ENCODE assay signal across 1 cellular context in the genomic region with DNA sequence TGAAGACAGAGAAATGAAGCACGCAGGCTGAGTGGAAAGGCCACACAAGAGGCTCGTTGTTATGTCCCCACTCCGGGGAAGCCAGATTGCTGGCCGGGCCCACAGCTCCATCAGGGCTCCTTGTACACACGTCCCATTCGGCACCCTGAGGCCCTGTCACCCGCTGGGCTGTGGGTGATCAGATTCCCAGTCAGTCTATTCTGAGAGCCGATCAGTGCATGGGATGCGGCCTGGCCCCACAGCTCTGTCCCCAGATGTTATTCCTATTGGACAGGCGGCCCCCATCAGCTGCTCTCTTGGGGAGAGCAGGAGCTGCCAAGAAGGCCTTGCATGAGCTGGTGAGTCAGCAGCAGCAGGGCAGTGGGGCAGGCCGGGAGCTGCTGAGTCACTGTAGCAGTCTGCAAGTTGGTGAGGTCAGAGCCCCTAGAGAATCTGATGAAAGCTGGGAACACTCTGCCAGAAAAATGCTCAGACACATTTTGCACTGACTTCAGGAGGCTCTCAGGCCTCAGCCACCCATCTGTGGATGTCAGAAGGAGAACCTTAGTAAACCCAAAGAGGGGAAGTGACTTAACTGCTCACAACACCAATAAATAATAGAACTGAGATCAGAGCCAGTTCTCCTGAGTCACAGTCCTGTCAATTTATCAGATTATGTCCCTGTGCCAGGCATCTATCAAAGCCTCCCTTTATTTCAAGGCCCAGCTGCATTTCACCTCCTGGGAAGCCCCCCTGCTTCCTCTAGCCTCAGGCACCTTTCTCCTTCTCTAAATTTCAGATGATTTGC.
TF ChIP-seq lines count a peak whose summit lies in the region.

No MANE protein-coding gene starts in this region.

TF ChIP-seq in K562, 482 proteins besides CTCF, POLR2A, EP300 and RAD21 (continued from another document and continues in another):
- 0 out of 2 replicates have a peak, but pooled peaks have one; percentile 39 for TF ChIP-seq CLOCK (CRISPR knock-in tag; IDR thresholded peaks at IDR 0.05; ENCODE audit: borderline replicate concordance)
- TF ChIP-seq ZNF197 (CRISPR knock-in tag; IDR thresholded peaks at IDR 0.05; ENCODE audit: low read depth), result peak; percentile 74; the same call in 1 of the 2 replicates
- TF ChIP-seq SIN3A (IDR thresholded peaks at IDR 0.05; ENCODE audit: borderline replicate concordance in 2 of 2, control insufficient read depth in 1 of 2, low read depth in 2 of 2, low read length in 2 of 2), result peak; percentile 36 to 70; a peak in 3 of 4 replicates
- TF ChIP-seq TGIF2 (CRISPR knock-in tag; IDR thresholded peaks at IDR 0.05), result no peak
- TF ChIP-seq CHD1 (IDR thresholded peaks at IDR 0.05; ENCODE audit: low read length), result peak; percentile 60
- TF ChIP-seq RBM14 (IDR thresholded peaks at IDR 0.05; ENCODE audit: borderline replicate concordance, insufficient read depth, low read depth, low read length), result no peak
- TF ChIP-seq SAP30 (IDR thresholded peaks at IDR 0.05; ENCODE audit: borderline replicate concordance, insufficient read depth, low read depth, low read length, poor library complexity, severe bottlenecking), result peak; percentile 30
- no peak for TF ChIP-seq ZFP1 (CRISPR knock-in tag; IDR thresholded peaks at IDR 0.05)
- TF ChIP-seq RHOXF2B (CRISPR knock-in tag; conservative IDR thresholded peaks at IDR 0.05), result peak; percentile 13; the same call in 1 of the 2 replicates
- TF ChIP-seq MAFG (tag; conservative IDR thresholded peaks at IDR 0.05), result peak; percentile 99
- TF ChIP-seq NONO (IDR thresholded peaks at IDR 0.05; ENCODE audit: low read depth in 2 of 2, low read length in 1 of 2), result peak in 1 of 2 experiments; percentile 37; a peak in 1 of 4 replicates
- TF ChIP-seq NRF1 (conservative IDR thresholded peaks at IDR 0.05 in 1 of 2, IDR thresholded peaks at IDR 0.05 in 1 of 2), result peak; percentile 60 to 66
- TF ChIP-seq ESRRA (IDR thresholded peaks at IDR 0.05; ENCODE audit: borderline replicate concordance, low read depth), result no peak; the same call in 1 of the 2 replicates
- TF ChIP-seq TCF7L2 (IDR thresholded peaks at IDR 0.05; ENCODE audit: low read depth, low read length), result no peak
- peak; percentile 69 for TF ChIP-seq CREB1 (IDR thresholded peaks at IDR 0.05)
- peak; percentile 36; the same call in 1 of the 2 replicates for TF ChIP-seq CREB1 (CRISPR knock-in tag; IDR thresholded peaks at IDR 0.05)
- TF ChIP-seq PHTF2 (CRISPR knock-in tag; IDR thresholded peaks at IDR 0.05), result no peak
- TF ChIP-seq PTTG1 (tag; IDR thresholded peaks at IDR 0.05; ENCODE audit: low read depth), result no peak
- TF ChIP-seq CGGBP1 (CRISPR knock-in tag; IDR thresholded peaks at IDR 0.05), result 0 out of 2 replicates have a peak, but pooled peaks have one; percentile 35
- TF ChIP-seq ZNF740 (CRISPR knock-in tag; IDR thresholded peaks at IDR 0.05), result no peak
- TF ChIP-seq ZNF740 (tag; IDR thresholded peaks at IDR 0.05), result no peak; a peak in 1 of 4 replicates
- no peak for TF ChIP-seq NCOA6 (IDR thresholded peaks at IDR 0.05)
- TF ChIP-seq ZKSCAN1 (IDR thresholded peaks at IDR 0.05; ENCODE audit: low read depth, low read length), result peak; percentile 66; the same call in 1 of the 2 replicates
- TF ChIP-seq ZNF143 (CRISPR knock-in tag; IDR thresholded peaks at IDR 0.05), result peak; percentile 76
- no peak for TF ChIP-seq NFATC3 (IDR thresholded peaks at IDR 0.05)
- no peak for TF ChIP-seq ZNF174 (CRISPR knock-in tag; IDR thresholded peaks at IDR 0.05)
- no peak for TF ChIP-seq SMAD2 (IDR thresholded peaks at IDR 0.05; ENCODE audit: low read depth, low read length)
- no peak for TF ChIP-seq ZC3H4 (CRISPR knock-in tag; IDR thresholded peaks at IDR 0.05; ENCODE audit: borderline replicate concordance)
- TF ChIP-seq, protein P1, sequence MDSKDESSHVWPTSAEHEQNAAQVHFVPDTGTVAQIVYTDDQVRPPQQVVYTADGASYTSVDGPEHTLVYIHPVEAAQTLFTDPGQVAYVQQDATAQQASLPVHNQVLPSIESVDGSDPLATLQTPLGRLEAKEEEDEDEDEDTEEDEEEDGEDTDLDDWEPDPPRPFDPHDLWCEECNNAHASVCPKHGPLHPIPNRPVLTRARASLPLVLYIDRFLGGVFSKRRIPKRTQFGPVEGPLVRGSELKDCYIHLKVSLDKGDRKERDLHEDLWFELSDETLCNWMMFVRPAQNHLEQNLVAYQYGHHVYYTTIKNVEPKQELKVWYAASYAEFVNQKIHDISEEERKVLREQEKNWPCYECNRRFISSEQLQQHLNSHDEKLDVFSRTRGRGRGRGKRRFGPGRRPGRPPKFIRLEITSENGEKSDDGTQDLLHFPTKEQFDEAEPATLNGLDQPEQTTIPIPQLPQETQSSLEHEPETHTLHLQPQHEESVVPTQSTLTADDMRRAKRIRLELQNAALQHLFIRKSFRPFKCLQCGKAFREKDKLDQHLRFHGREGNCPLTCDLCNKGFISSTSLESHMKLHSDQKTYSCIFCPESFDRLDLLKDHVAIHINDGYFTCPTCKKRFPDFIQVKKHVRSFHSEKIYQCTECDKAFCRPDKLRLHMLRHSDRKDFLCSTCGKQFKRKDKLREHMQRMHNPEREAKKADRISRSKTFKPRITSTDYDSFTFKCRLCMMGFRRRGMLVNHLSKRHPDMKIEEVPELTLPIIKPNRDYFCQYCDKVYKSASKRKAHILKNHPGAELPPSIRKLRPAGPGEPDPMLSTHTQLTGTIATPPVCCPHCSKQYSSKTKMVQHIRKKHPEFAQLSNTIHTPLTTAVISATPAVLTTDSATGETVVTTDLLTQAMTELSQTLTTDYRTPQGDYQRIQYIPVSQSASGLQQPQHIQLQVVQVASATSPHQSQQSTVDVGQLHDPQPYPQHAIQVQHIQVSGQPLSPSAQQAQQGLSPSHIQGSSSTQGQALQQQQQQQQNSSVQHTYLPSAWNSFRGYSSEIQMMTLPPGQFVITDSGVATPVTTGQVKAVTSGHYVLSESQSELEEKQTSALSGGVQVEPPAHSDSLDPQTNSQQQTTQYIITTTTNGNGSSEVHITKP (IDR thresholded peaks at IDR 0.05; ENCODE audit: partially characterized antibody), result peak; percentile 92
- no peak for TF ChIP-seq PCBP1 (IDR thresholded peaks at IDR 0.05; ENCODE audit: low read depth, low read length, poor library complexity, severe bottlenecking)
- TF ChIP-seq TOE1 (IDR thresholded peaks at IDR 0.05; ENCODE audit: borderline replicate concordance), result peak; percentile 79; the same call in 1 of the 2 replicates
- TF ChIP-seq TOE1 (CRISPR knock-in tag; IDR thresholded peaks at IDR 0.05; ENCODE audit: borderline replicate concordance, low read depth), result no peak
- TF ChIP-seq SRF (CRISPR knock-in tag; IDR thresholded peaks at IDR 0.05), result peak in 1 of 2 experiments; percentile 55; a peak in 1 of 4 replicates
- no peak for TF ChIP-seq CC2D1A (IDR thresholded peaks at IDR 0.05)
- 0 out of 2 replicates have a peak, but pooled peaks have one; percentile 55 for TF ChIP-seq STAT6 (CRISPR knock-in tag; IDR thresholded peaks at IDR 0.05)
- peak; percentile 64; the same call in 1 of the 2 replicates for TF ChIP-seq HNRNPL (IDR thresholded peaks at IDR 0.05; ENCODE audit: low read depth, low read length)
- no peak; the same call in 1 of the 2 replicates for TF ChIP-seq ARID3A (IDR thresholded peaks at IDR 0.05; ENCODE audit: borderline replicate concordance, low read depth, low read length)
- TF ChIP-seq ZBTB17 (CRISPR knock-in tag; IDR thresholded peaks at IDR 0.05), result no peak; the same call in 1 of the 2 replicates
- peak; percentile 66 for TF ChIP-seq ZKSCAN8 (CRISPR knock-in tag; IDR thresholded peaks at IDR 0.05)
- no peak; the same call in 1 of the 2 replicates for TF ChIP-seq KLF13 (tag; IDR thresholded peaks at IDR 0.05; ENCODE audit: borderline replicate concordance, low read depth)
- TF ChIP-seq CHD2 (IDR thresholded peaks at IDR 0.05; ENCODE audit: low read depth, low read length), result no peak
- TF ChIP-seq ZFX (CRISPR knock-in tag; IDR thresholded peaks at IDR 0.05), result peak; percentile 93
- no peak for TF ChIP-seq KAT2B (IDR thresholded peaks at IDR 0.05; ENCODE audit: low read depth, low read length)
- TF ChIP-seq, protein P2, sequence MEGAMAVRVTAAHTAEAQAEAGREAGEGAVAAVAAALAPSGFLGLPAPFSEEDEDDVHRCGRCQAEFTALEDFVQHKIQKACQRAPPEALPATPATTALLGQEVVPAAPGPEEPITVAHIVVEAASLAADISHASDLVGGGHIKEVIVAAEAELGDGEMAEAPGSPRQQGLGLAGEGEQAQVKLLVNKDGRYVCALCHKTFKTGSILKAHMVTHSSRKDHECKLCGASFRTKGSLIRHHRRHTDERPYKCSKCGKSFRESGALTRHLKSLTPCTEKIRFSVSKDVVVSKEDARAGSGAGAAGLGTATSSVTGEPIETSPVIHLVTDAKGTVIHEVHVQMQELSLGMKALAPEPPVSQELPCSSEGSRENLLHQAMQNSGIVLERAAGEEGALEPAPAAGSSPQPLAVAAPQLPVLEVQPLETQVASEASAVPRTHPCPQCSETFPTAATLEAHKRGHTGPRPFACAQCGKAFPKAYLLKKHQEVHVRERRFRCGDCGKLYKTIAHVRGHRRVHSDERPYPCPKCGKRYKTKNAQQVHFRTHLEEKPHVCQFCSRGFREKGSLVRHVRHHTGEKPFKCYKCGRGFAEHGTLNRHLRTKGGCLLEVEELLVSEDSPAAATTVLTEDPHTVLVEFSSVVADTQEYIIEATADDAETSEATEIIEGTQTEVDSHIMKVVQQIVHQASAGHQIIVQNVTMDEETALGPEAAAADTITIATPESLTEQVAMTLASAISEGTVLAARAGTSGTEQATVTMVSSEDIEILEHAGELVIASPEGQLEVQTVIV (CRISPR knock-in tag; IDR thresholded peaks at IDR 0.05; ENCODE audit: borderline replicate concordance), result no peak
- no peak for TF ChIP-seq PHB2 (IDR thresholded peaks at IDR 0.05; ENCODE audit: low read depth)
- TF ChIP-seq YY1 (IDR thresholded peaks at IDR 0.05; ENCODE audit: borderline replicate concordance in 1 of 3, control insufficient read depth in 1 of 3, extremely low read depth in 1 of 3, insufficient read depth in 3 of 3, insufficient read length in 1 of 3, insufficient replicate concordance in 2 of 3, low read depth in 1 of 3, low read length in 2 of 3), result peak in 2 of 3 experiments; percentile 53 to 59
- no peak for TF ChIP-seq KLF1 (tag; IDR thresholded peaks at IDR 0.05)
- TF ChIP-seq KAT7 (CRISPR knock-in tag; IDR thresholded peaks at IDR 0.05; ENCODE audit: borderline replicate concordance), result no peak; the same call in 1 of the 2 replicates
